In genomic region chr1:222815367-222815765, GRCh38 we compare ENCODE assay signal across 8 cellular contexts. TPM values are rescaled to one million over a fixed set of nuclear protein-coding genes. Genes with fewer than 3 reads are reported as not detected.
DNase-seq lines count a peak whose midpoint lies in the region; ATAC-seq and TF ChIP-seq lines count a peak whose summit lies in the region.

No MANE protein-coding gene starts in this region.

- no peaks in the 10 kb centered on the region for H3K9me3 ChIP-seq in right atrium auricular region
- H3K9me3 ChIP-seq in skeletal muscle satellite cell (replicated peaks; ENCODE audit: low read length) = no peaks in the 10 kb centered on the region

- peaks cover 0 to 6% of the 10 kb centered on the region in 2 donors for H3K36me3 Mint-ChIP-seq in activated naive CD4-positive, alpha-beta T cell treated with anti-CD3 and anti-CD28 coated beads, Interleukin-2, amount 50 U/mL, for 72 hours

- no peaks in the 10 kb centered on the region for H3K36me3 ChIP-seq in right atrium auricular region
- no peaks in the 10 kb centered on the region for H3K36me3 ChIP-seq in skeletal muscle satellite cell (ENCODE audit: insufficient read depth, low read length)

- H3K4me3 ChIP-seq in right atrium auricular region (peak overlapping the region; percentile 70 to 86), skeletal muscle satellite cell (ENCODE audit: low read length) (peak overlapping the region; percentile 92)

- ATAC-seq in activated naive CD4-positive, alpha-beta T cell treated with anti-CD3 and anti-CD28 coated beads, Interleukin-2, amount 50 U/mL, for 72 hours = no peak
- no peak for ATAC-seq in GM21529 (IDR thresholded peaks at IDR 0.05; ENCODE audit: unreplicated experiment)

- peaks cover 0 to 10% of the 10 kb centered on the region in 2 donors for H3K4me1 ChIP-seq in right atrium auricular region
- peaks cover 40% of the 10 kb centered on the region for H3K4me1 ChIP-seq in skeletal muscle satellite cell (ENCODE audit: control insufficient read depth, insufficient read depth, low read length)

- H3K4me2 ChIP-seq in skeletal muscle satellite cell (ENCODE audit: low read length) = peak overlapping the region; percentile 91

- H3K27me3 ChIP-seq in right atrium auricular region (no peaks in the 10 kb centered on the region), skeletal muscle satellite cell (ENCODE audit: control insufficient read depth, insufficient read depth, low read length) (no peaks in the 10 kb centered on the region)

- H3K27ac Mint-ChIP-seq in activated naive CD4-positive, alpha-beta T cell treated with anti-CD3 and anti-CD28 coated beads, Interleukin-2, amount 50 U/mL, for 72 hours = peak overlapping the region; percentile 92 to 97

- peaks cover 5 to 6% of the 10 kb centered on the region in 2 donors for H3K9me3 Mint-ChIP-seq in activated naive CD4-positive, alpha-beta T cell treated with anti-CD3 and anti-CD28 coated beads, Interleukin-2, amount 50 U/mL, for 72 hours

- peak overlapping the region; percentile 94 for H3K9ac ChIP-seq in skeletal muscle satellite cell (ENCODE audit: low read depth, low read length)

- TF ChIP-seq CTCF in right atrium auricular region (IDR thresholded peaks at IDR 0.05) = no peak
- no peak for TF ChIP-seq CTCF in GM10266 (IDR thresholded peaks at IDR 0.05; ENCODE audit: control insufficient read depth, insufficient read depth, low read depth, missing control alignments)

- DNase-seq in EL (peak; percentile 62), NCI-H2196 (lab: John Stamatoyannopoulos, UW; ENCODE audit: unreplicated experiment) (peak; percentile 32), right atrium auricular region (ENCODE audit: low spot score) (peak; percentile 75), GM10266 (ENCODE audit: extremely low spot score) (no peak), HK-2 (ENCODE audit: unreplicated experiment) (no peak)
- DNase-seq in activated naive CD4-positive, alpha-beta T cell treated with anti-CD3 and anti-CD28 coated beads, Interleukin-2, amount 50 U/mL, for 72 hours (ENCODE audit: low spot score in 2 of 2) = no peak

- H3K27ac ChIP-seq in right atrium auricular region = peak overlapping the region; percentile 91 to 93

RNA-seq across cellular contexts. Expression of gene DISP1, which starts 0.5 kb away (rescaled TPM):
- total RNA-seq in activated naive CD4-positive, alpha-beta T cell treated with anti-CD3 and anti-CD28 coated beads, Interleukin-2, amount 50 U/mL, for 72 hours = 1 to 10 TPM; 1.5 to 2.0 TPM
- total RNA-seq in right atrium auricular region = 1 to 10 TPM; 6.2 to 8.3 TPM
- 3.5 and 5.7 TPM in 2 replicates for total RNA-seq in skeletal muscle satellite cell (2012; rRNA removed)

Comparison
In these comparisons a context has a peak if more than half of its experiments do, and no peak if none do; other contexts are left out.
1. DNase-seq: peak in EL (single experiment), NCI-H2196 (single experiment) and right atrium auricular region (single experiment); none in activated naive CD4-positive, alpha-beta T cell treated with anti-CD3 and anti-CD28 coated beads, Interleukin-2, amount 50 U/mL, for 72 hours (0 of 2), GM10266 (single experiment) and HK-2 (single experiment).